ENCODE assay signal across 14 cellular contexts in genomic region chr4:147118523-147118922, GRCh38.
DNase-seq lines count a peak whose midpoint lies in the region; ATAC-seq and TF ChIP-seq lines count a peak whose summit lies in the region.
"Had no signal": no experiment of that assay in that cellular context is flagged by ENCODE, and none has a peak within 500 bp of the region (broad histone marks: within the 10 kb centered on the region; RNA-seq: fewer than 3 reads in every experiment).

No MANE protein-coding gene starts in this region.

- H3K4me3 Mint-ChIP-seq in osteocyte (ENCODE audit: unreplicated experiment): no peak overlapping the region
- no peak overlapping the region for H3K4me3 Mint-ChIP-seq in CD4-positive, alpha-beta T cell

- peaks cover 34% of the 10 kb centered on the region for H3K4me1 Mint-ChIP-seq in osteocyte (ENCODE audit: unreplicated experiment)
- no peaks in the 10 kb centered on the region for H3K4me1 Mint-ChIP-seq in CD4-positive, alpha-beta T cell (ENCODE audit: low read depth)

- no peak overlapping the region for H3K4me3 ChIP-seq in IMR-90 (ENCODE audit: insufficient read depth, low read depth, low read length)
- H3K4me3 ChIP-seq in fibroblast of the aortic adventitia (ENCODE audit: low read depth, low read length): no peak overlapping the region
- H3K4me3 ChIP-seq: BLaER1, esophagus squamous epithelium, upper lobe of left lung had no signal

- no peaks in the 10 kb centered on the region for H3K79me1 ChIP-seq in IMR-90 (ENCODE audit: low read depth in 1 of 2, low read length in 2 of 2)

- no peak overlapping the region for H2BK5ac ChIP-seq in IMR-90 (ENCODE audit: low read depth, low read length, poor library complexity, severe bottlenecking)

- dilution Hi-C loops in IMR-90 (cut with HindIII; ENCODE audit: low sequenced_read_pairs, unreplicated experiment): no loop called here

- no peak overlapping the region for H2AK5ac ChIP-seq in IMR-90 (ENCODE audit: low read depth, low read length)

- H3K9me3 ChIP-seq in IMR-90 (ENCODE audit: control insufficient read depth, insufficient read depth, low read length): no peaks in the 10 kb centered on the region
- no peaks in the 10 kb centered on the region for H3K9me3 ChIP-seq in CD4-positive, alpha-beta T cell (ENCODE audit: control insufficient read depth, low read length)
- H3K9me3 ChIP-seq: BLaER1, esophagus squamous epithelium had no signal

- no peak overlapping the region for H2AK9ac ChIP-seq in IMR-90 (replicated peaks; ENCODE audit: low read depth, low read length, poor library complexity)

- no peaks in the 10 kb centered on the region for H3K27me3 ChIP-seq in IMR-90 (ENCODE audit: control insufficient read depth, insufficient read depth, low read length)
- H3K27me3 ChIP-seq in CD4-positive, alpha-beta T cell (ENCODE audit: control insufficient read depth, insufficient read depth, low read length): no peaks in the 10 kb centered on the region
- H3K27me3 ChIP-seq: BLaER1, esophagus squamous epithelium, upper lobe of left lung had no signal

- no peak overlapping the region for H3K27ac ChIP-seq in IMR-90 (ENCODE audit: insufficient read depth, low read length)
- no peak overlapping the region for H3K27ac ChIP-seq in CD4-positive, alpha-beta T cell (ENCODE audit: low read depth, low read length)
- H3K27ac ChIP-seq: BLaER1, upper lobe of left lung had no signal

- H3K27ac Mint-ChIP-seq in osteocyte (ENCODE audit: unreplicated experiment): peak overlapping the region; percentile 38
- no peak overlapping the region for H3K27ac Mint-ChIP-seq in CD4-positive, alpha-beta T cell

- DNase-seq in GM03348 (ENCODE audit: low spot score) (peak; percentile 51), IMR-90 (peak; percentile 75), fibroblast of the aortic adventitia (ENCODE audit: low read depth) (peak; percentile 83), osteocyte (ENCODE audit: extremely low spot score, unreplicated experiment) (no peak), T-helper 1 cell (no peak)
- DNase-seq in CD4-positive, alpha-beta T cell: no peak
- DNase-seq: esophagus squamous epithelium, H7, Karpas-422, posterior cingulate gyrus, upper lobe of left lung had no signal

- no TSS peak for BruUV-seq in IMR-90 (replicated peaks; lab: Mats Ljungman, UMichigan)

- peak; percentile 80 for ATAC-seq in IMR-90 (ENCODE audit: low read depth)
- no peak for ATAC-seq in CD4-positive, alpha-beta T cell (ENCODE audit: poor library complexity)
- no peak for ATAC-seq in HG02870 (IDR thresholded peaks at IDR 0.05; ENCODE audit: unreplicated experiment)
- ATAC-seq in HG03442 (IDR thresholded peaks at IDR 0.05; ENCODE audit: unreplicated experiment): no peak

- H3K9ac ChIP-seq in IMR-90 (ENCODE audit: low read depth, low read length): no peak overlapping the region
- H3K9ac ChIP-seq: BLaER1 had no signal

- H4K91ac ChIP-seq in IMR-90 (ENCODE audit: insufficient read depth, low read depth, low read length): no peak overlapping the region

- no peak overlapping the region for H3K18ac ChIP-seq in IMR-90 (ENCODE audit: low read depth, low read length)

- in situ Hi-C loops in IMR-90 (cut with MboI; ENCODE audit: low sequenced_read_pairs): loop anchor here (5.0 to 10.0 kb wide), 2 partner anchors 474 to 746 kb away; no protein-coding TSS in a partner anchor

- intact Hi-C loops in IMR-90 (cut with micrococcal nuclease): no loop called here
- intact Hi-C loops in CD4-positive, alpha-beta T cell (cut with DNase I, micrococcal nuclease): no loop called here

- no peak overlapping the region for H4K8ac ChIP-seq in IMR-90 (ENCODE audit: low read depth in 2 of 2, low read length in 2 of 2)

- no peaks in the 10 kb centered on the region for H3K27me3 Mint-ChIP-seq in osteocyte (ENCODE audit: unreplicated experiment)
- peaks cover 4% of the 10 kb centered on the region for H3K27me3 Mint-ChIP-seq in CD4-positive, alpha-beta T cell

- no peaks in the 10 kb centered on the region for H3K36me3 ChIP-seq in IMR-90 (ENCODE audit: control insufficient read depth, insufficient read depth, low read length)
- H3K36me3 ChIP-seq: BLaER1, esophagus squamous epithelium, upper lobe of left lung had no signal

- no CpG with 5 or more reads among the region's 2 CpGs for WGBS in IMR-90 (ENCODE audit: extremely low coverage in 2 of 2, insufficient read length in 1 of 2), 2 experiments

- H3K9me3 Mint-ChIP-seq in osteocyte (ENCODE audit: unreplicated experiment): peaks cover 4% of the 10 kb centered on the region
- peaks cover 4% of the 10 kb centered on the region for H3K9me3 Mint-ChIP-seq in CD4-positive, alpha-beta T cell

- H2BK15ac ChIP-seq in IMR-90 (ENCODE audit: low read depth, low read length): no peak overlapping the region

- H2BK20ac ChIP-seq in IMR-90 (ENCODE audit: low read depth, low read length): no peak overlapping the region

- no peak for TF ChIP-seq RAD21 in IMR-90 (IDR thresholded peaks at IDR 0.05; ENCODE audit: low read length)

- H3K9me1 ChIP-seq in IMR-90 (ENCODE audit: insufficient read depth, low read length): no peaks in the 10 kb centered on the region

- no peak overlapping the region for H4K5ac ChIP-seq in IMR-90 (ENCODE audit: low read depth, low read length)

- H3K56ac ChIP-seq in IMR-90 (ENCODE audit: extremely low read depth, insufficient read depth, low read length): no peak overlapping the region

- POLR2A ChIA-PET in IMR-90 (lab: Charles Lee; ENCODE audit: unreplicated experiment): interaction anchor here (0.6 kb wide), 1 partner anchor 39 kb away, joined by 3 read pairs; no protein-coding TSS in a partner anchor
- POLR2A ChIA-PET in CD4-positive, alpha-beta T cell (lab: Charles Lee): no interaction called here

- no peaks in the 10 kb centered on the region for H4K20me1 ChIP-seq in IMR-90 (ENCODE audit: insufficient read depth, low read length)
- H4K20me1 ChIP-seq: BLaER1 had no signal

- CTCF ChIA-PET in IMR-90 (lab: Yijun Ruan, JAX): no interaction called here
- CTCF ChIA-PET in CD4-positive, alpha-beta T cell (lab: Charles Lee): no interaction called here

- peaks cover 6% of the 10 kb centered on the region for H3K36me3 Mint-ChIP-seq in osteocyte (ENCODE audit: unreplicated experiment)
- H3K36me3 Mint-ChIP-seq in CD4-positive, alpha-beta T cell (ENCODE audit: low read depth): no peaks in the 10 kb centered on the region

- H2BK120ac ChIP-seq in IMR-90 (ENCODE audit: low read depth, low read length): no peak overlapping the region

- peaks cover 4% of the 10 kb centered on the region for H3K4me1 ChIP-seq in IMR-90 (ENCODE audit: control insufficient read depth, insufficient read depth, low read length)
- H3K4me1 ChIP-seq: BLaER1 had no signal

- no peak overlapping the region for H2AFZ ChIP-seq in IMR-90 (replicated peaks; ENCODE audit: low read length, poor library complexity)

- no peak overlapping the region for H3K4ac ChIP-seq in IMR-90 (ENCODE audit: low read depth, low read length)

- peak overlapping the region; percentile 34 for H3K4me2 ChIP-seq in IMR-90 (ENCODE audit: low read depth, low read length)
- H3K4me2 ChIP-seq: BLaER1 had no signal

- TF ChIP-seq POLR2A in IMR-90 (IDR thresholded peaks at IDR 0.05; ENCODE audit: low read depth, low read length): no peak

- H3K14ac ChIP-seq in IMR-90 (replicated peaks; ENCODE audit: low read depth, low read length): no peak overlapping the region

- no peak overlapping the region for H3K23ac ChIP-seq in IMR-90 (ENCODE audit: low read depth, low read length)

- TF ChIP-seq CTCF in IMR-90 (conservative IDR thresholded peaks at IDR 0.05; ENCODE audit: low read depth, low read length): no peak
- TF ChIP-seq CTCF in fibroblast of the aortic adventitia (IDR thresholded peaks at IDR 0.05; ENCODE audit: insufficient read depth, low read length): no peak
- TF ChIP-seq CTCF in osteocyte (IDR thresholded peaks at IDR 0.05): no peak
- TF ChIP-seq CTCF in CD4-positive, alpha-beta T cell (IDR thresholded peaks at IDR 0.05): no peak

TF ChIP-seq in IMR-90, 13 proteins besides CTCF, POLR2A, EP300 and RAD21:
- no peak for TF ChIP-seq FOS (IDR thresholded peaks at IDR 0.05; ENCODE audit: low read depth, low read length)
- TF ChIP-seq SMC3 (IDR thresholded peaks at IDR 0.05; ENCODE audit: low read depth, low read length): no peak
- no peak for TF ChIP-seq MAZ (IDR thresholded peaks at IDR 0.05; ENCODE audit: borderline replicate concordance, low read depth, low read length)
- TF ChIP-seq RCOR1 (IDR thresholded peaks at IDR 0.05; ENCODE audit: insufficient replicate concordance, low read length): no peak
- no peak for TF ChIP-seq CEBPB (IDR thresholded peaks at IDR 0.05; ENCODE audit: low read depth, low read length)
- no peak for TF ChIP-seq RFX5 (IDR thresholded peaks at IDR 0.05; ENCODE audit: low read depth, low read length)
- no peak for TF ChIP-seq ELK1 (IDR thresholded peaks at IDR 0.05; ENCODE audit: borderline replicate concordance, low read depth, low read length)

Comparison
In these comparisons a context has a peak if more than half of its experiments do, and no peak if none do; other contexts are left out.
1. DNase-seq: peak in GM03348 (single experiment), IMR-90 (single experiment) and fibroblast of the aortic adventitia (single experiment); none in osteocyte (single experiment), T-helper 1 cell (0 of 5) and CD4-positive, alpha-beta T cell (0 of 10).